ENCODE assay signal across 9 cellular contexts in the genomic region with DNA sequence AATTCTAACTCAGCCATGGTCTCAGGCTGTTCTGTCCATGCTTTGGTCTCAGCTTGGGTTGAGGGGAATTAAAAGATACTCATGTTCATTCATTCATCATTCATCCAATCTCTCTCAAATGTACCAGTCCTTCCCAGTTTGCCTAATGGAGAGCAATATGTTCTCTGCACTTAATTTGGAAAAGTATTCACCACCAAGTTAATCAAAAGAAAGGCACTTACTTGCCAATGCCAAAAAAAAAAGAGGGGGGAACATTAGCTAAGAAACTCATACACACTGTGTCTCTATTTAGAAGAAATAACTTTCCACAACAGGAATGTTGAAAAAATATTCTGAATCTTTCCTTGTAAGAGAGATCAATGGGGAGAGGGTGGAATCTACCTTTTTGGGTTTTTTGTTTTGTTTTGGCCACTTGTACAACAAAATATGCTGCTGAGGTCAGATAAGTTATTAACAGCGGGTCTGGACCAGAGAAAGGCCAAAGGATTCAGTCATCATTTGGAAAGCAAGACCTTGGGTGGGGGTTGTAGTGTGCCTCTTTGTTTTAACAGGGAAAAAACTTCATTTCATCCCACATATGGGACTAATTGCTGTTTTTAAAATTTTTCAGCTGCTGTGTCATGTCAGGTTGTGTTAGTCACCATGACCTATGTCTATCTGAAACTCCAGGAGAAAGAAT.
DNase-seq lines count a peak whose midpoint lies in the region; ATAC-seq and TF ChIP-seq lines count a peak whose summit lies in the region.
"Had no signal": no experiment of that assay in that cellular context is flagged by ENCODE, and none has a peak within 500 bp of the region (broad histone marks: within the 10 kb centered on the region; RNA-seq: fewer than 3 reads in every experiment).

No MANE protein-coding gene starts in this region.

- H3K27ac ChIP-seq in GM23248 (peak overlapping the region; percentile 95), heart left ventricle (peak overlapping the region in 10 of 12 donors; percentile 2 to 61 (median 21))

- H3K79me2 ChIP-seq in GM23248 (ENCODE audit: insufficient read depth), result peaks cover 63% of the 10 kb centered on the region

- 0% methylated on average over 1 of the region's 1 CpG for WGBS in GM23248 (ENCODE audit: low coverage in 1 of 2, low lambda C conversion rate in 2 of 2, missing lambda C conversion rate in 2 of 2), 2 experiments
- 68 to 89% (median 80%) methylated on average over 1 of the region's 1 CpG for WGBS in heart left ventricle, 4 donors

- H3K9ac ChIP-seq in GM23248, result peak overlapping the region; percentile 78
- H3K9ac ChIP-seq in skeletal muscle satellite cell (ENCODE audit: low read depth, low read length), result peak overlapping the region; percentile 81

- H3K9me3 ChIP-seq in GM23248 (ENCODE audit: low read depth), result no peaks in the 10 kb centered on the region
- H3K9me3 ChIP-seq in heart left ventricle, result no peaks in the 10 kb centered on the region
- H3K9me3 ChIP-seq in skeletal muscle satellite cell (replicated peaks; ENCODE audit: low read length), result no peaks in the 10 kb centered on the region

- no peaks in the 10 kb centered on the region for H3K27me3 ChIP-seq in GM23248 (replicated peaks; ENCODE audit: insufficient read depth)
- H3K27me3 ChIP-seq in heart left ventricle, result no peaks in the 10 kb centered on the region
- no peaks in the 10 kb centered on the region for H3K27me3 ChIP-seq in skeletal muscle satellite cell (ENCODE audit: control insufficient read depth, insufficient read depth, low read length)

- in situ Hi-C loops in GM23248 (cut with MboI) (no loop called here), astrocyte of the spinal cord (cut with HindIII; ENCODE audit: low sequenced_read_pairs) (no loop called here)

- TF ChIP-seq CTCF in astrocyte of the spinal cord (IDR thresholded peaks at IDR 0.05; ENCODE audit: low read depth, low read length) (no peak), heart left ventricle (IDR thresholded peaks at IDR 0.05) (no peak)

- TF ChIP-seq POLR2A in heart left ventricle (IDR thresholded peaks at IDR 0.05), result no peak

- H3K4me2 ChIP-seq in GM23248 (ENCODE audit: unreplicated experiment), result peak overlapping the region; percentile 42
- H3K4me2 ChIP-seq in skeletal muscle satellite cell (ENCODE audit: low read length), result peak overlapping the region; percentile 66

- peaks cover 92% of the 10 kb centered on the region for H3F3A ChIP-seq in GM23248 (ENCODE audit: insufficient read depth)

- peaks cover 92% of the 10 kb centered on the region for H3K36me3 ChIP-seq in GM23248 (ENCODE audit: low read depth)
- H3K36me3 ChIP-seq in heart left ventricle, result peaks cover 0 to 100% (median 64%) of the 10 kb centered on the region in 9 donors
- peaks cover 86% of the 10 kb centered on the region for H3K36me3 ChIP-seq in skeletal muscle satellite cell (ENCODE audit: insufficient read depth, low read length)

- no peaks in the 10 kb centered on the region for H3K9me2 ChIP-seq in GM23248 (ENCODE audit: insufficient read depth)

- H3K4me1 ChIP-seq in GM23248 (ENCODE audit: insufficient read depth) (peaks cover 48% of the 10 kb centered on the region), heart left ventricle (peaks cover 0 to 7% (median 0%) of the 10 kb centered on the region in 12 donors), skeletal muscle satellite cell (ENCODE audit: control insufficient read depth, insufficient read depth, low read length) (peaks cover 32% of the 10 kb centered on the region)

- intact Hi-C loops in heart left ventricle (cut with DNase I), result loop anchor here in 1 of 10 donors (5.0 kb wide), 1 partner anchor 41 kb away; no protein-coding TSS in a partner anchor

- H2AFZ ChIP-seq in GM23248, result no peak overlapping the region

- no peaks in the 10 kb centered on the region for H4K20me1 ChIP-seq in GM23248 (ENCODE audit: insufficient read depth)

- DNase-seq in GM23248 (peak; percentile 96), astrocyte of the spinal cord (ENCODE audit: low read depth, low spot score) (peak; percentile 94), heart left ventricle (peak in 1 of 5 donors; percentile 24), UCSD-AML1 (lab: John Stamatoyannopoulos, UW; ENCODE audit: unreplicated experiment) (no peak), globus pallidus (ENCODE audit: low spot score) (no peak), nucleus accumbens (lab: John Stamatoyannopoulos, UW) (no peak)
- DNase-seq: activated CD8-positive, alpha-beta memory T cell treated with anti-CD3 and anti-CD28 coated beads for 24 hours had no signal

- H3K4me3 ChIP-seq in GM23248 (peak overlapping the region; percentile 6; the same call in 1 of the 2 replicates), astrocyte of the spinal cord (ENCODE audit: low read depth, low read length) (no peak overlapping the region), heart left ventricle (no peak overlapping the region), skeletal muscle satellite cell (ENCODE audit: low read length) (no peak overlapping the region)

- ATAC-seq in heart left ventricle, result peak; percentile 74 to 89 (median 84)
- ATAC-seq in esophagus mucosa, result no peak

Comparison
In these comparisons a context has a peak if more than half of its experiments do, and no peak if none do; other contexts are left out.
1. DNase-seq: peak in GM23248 (single experiment) and astrocyte of the spinal cord (single experiment); none in UCSD-AML1 (single experiment), globus pallidus (single experiment) and nucleus accumbens (0 of 56).